Comparison of ENCODE assay signal across 27 cellular contexts in genomic region chr18:44013871-44014270, GRCh38.
"Had no signal": no experiment of that assay in that cellular context is flagged by ENCODE, and none has a peak within 500 bp of the region (broad histone marks: within the 10 kb centered on the region; RNA-seq: fewer than 3 reads in every experiment).

No MANE protein-coding gene starts in this region.

- H3K9me3 ChIP-seq: colonic mucosa, esophagus muscularis mucosa, esophagus squamous epithelium, gastrocnemius medialis, gastroesophageal sphincter, heart left ventricle, heart right ventricle had no signal

- H3K4me3 ChIP-seq: colonic mucosa, coronary artery, dorsolateral prefrontal cortex, esophagus muscularis mucosa, esophagus squamous epithelium, gastrocnemius medialis, gastroesophageal sphincter, heart left ventricle, heart right ventricle had no signal

- FAIRE-seq: endometrium, endothelial cell of umbilical vein, frontal cortex had no signal

- ATAC-seq: effector memory CD8-positive, alpha-beta T cell; esophagus mucosa; foreskin keratinocyte; gastrocnemius medialis; gastroesophageal sphincter; heart left ventricle; heart right ventricle had no signal

- H3K27ac ChIP-seq: colonic mucosa, coronary artery, dorsolateral prefrontal cortex, epithelial cell of prostate, esophagus muscularis mucosa, esophagus squamous epithelium, foreskin keratinocyte, gastrocnemius medialis, gastroesophageal sphincter, heart left ventricle, heart right ventricle had no signal

- DNase-seq: colonic mucosa; cortex of kidney; dermis blood vessel endothelial cell; dorsolateral prefrontal cortex; effector CD4-positive, alpha-beta T cell; effector CD8-positive, alpha-beta T cell; effector memory CD4-positive, alpha-beta T cell; effector memory CD8-positive, alpha-beta T cell; endodermal cell; erythroblast; esophagus squamous epithelium; foreskin fibroblast; foreskin keratinocyte; foreskin melanocyte; gastrocnemius medialis; glutamatergic neuron; head of caudate nucleus; heart left ventricle; heart right ventricle had no signal

- H3K27me3 ChIP-seq: colonic mucosa, dorsolateral prefrontal cortex, esophagus muscularis mucosa, esophagus squamous epithelium, gastrocnemius medialis, gastroesophageal sphincter, heart left ventricle, heart right ventricle had no signal

- H3K4me1 ChIP-seq: colonic mucosa, esophagus squamous epithelium, foreskin keratinocyte, gastrocnemius medialis, gastroesophageal sphincter, heart left ventricle, heart right ventricle had no signal

- H3K36me3 ChIP-seq: colonic mucosa, esophagus muscularis mucosa, esophagus squamous epithelium, gastrocnemius medialis, gastroesophageal sphincter, heart left ventricle, heart right ventricle had no signal
